In the genomic region with DNA sequence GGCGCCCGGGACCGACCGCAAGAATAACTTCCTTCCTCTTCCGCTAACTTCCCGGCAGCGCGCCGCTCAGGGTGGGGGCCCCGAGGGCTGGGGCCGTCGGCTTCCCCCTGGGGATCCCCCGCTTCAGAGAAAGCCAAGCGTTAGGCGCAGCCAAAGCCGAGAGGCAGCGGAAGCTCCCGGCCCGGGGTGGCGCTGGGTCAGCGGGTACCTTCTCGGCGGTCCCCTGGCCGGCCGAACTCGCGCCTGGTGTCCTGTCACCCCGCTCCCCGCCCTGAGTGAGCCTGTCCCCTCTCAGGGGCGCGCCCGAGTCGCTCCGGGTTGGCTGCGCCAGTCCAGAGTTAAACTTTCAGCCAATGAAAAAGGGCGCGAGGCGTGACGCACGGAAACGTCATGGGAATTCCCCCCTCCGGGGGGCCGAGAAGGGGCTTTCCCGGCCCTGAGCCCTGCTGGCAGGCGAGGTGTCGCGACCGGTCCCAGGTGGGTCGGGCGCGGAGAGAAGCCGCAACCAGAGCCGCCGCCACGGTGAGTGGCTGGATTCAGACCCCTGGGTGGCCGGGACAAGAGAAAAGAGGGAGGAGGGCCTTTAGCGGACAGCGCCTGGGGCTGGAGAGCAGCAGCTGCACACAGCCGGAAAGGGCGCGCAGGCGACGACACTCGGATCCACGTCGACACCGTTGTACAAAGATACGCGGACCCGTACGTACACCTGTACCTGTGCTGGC, we compare ENCODE assay signal across 1 cellular context.
TF ChIP-seq lines count a peak whose summit lies in the region.

No MANE protein-coding gene starts in this region.

TF ChIP-seq in HepG2, 621 proteins besides CTCF, POLR2A, EP300 and RAD21 (continued from another document and continues in another):
- TF ChIP-seq, protein P1, sequence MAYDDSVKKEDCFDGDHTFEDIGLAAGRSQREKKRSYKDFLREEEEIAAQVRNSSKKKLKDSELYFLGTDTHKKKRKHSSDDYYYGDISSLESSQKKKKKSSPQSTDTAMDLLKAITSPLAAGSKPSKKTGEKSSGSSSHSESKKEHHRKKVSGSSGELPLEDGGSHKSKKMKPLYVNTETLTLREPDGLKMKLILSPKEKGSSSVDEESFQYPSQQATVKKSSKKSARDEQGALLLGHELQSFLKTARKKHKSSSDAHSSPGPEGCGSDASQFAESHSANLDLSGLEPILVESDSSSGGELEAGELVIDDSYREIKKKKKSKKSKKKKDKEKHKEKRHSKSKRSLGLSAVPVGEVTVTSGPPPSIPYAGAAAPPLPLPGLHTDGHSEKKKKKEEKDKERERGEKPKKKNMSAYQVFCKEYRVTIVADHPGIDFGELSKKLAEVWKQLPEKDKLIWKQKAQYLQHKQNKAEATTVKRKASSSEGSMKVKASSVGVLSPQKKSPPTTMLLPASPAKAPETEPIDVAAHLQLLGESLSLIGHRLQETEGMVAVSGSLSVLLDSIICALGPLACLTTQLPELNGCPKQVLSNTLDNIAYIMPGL (CRISPR knock-in tag; IDR thresholded peaks at IDR 0.05; ENCODE audit: borderline replicate concordance in 1 of 2, low read depth in 1 of 2) = peak; percentile 86 to 88; a peak in 3 of 4 replicates
- TF ChIP-seq ZNF329 (CRISPR knock-in tag; IDR thresholded peaks at IDR 0.05; ENCODE audit: low read depth) (no peak), ATRX (CRISPR knock-in tag; IDR thresholded peaks at IDR 0.05; ENCODE audit: borderline replicate concordance) (no peak), THYN1 (CRISPR knock-in tag; IDR thresholded peaks at IDR 0.05; ENCODE audit: borderline replicate concordance, low read depth) (no peak), ZNF547 (CRISPR knock-in tag; IDR thresholded peaks at IDR 0.05) (no peak; the same call in 1 of the 2 replicates), TBX3 (IDR thresholded peaks at IDR 0.05; ENCODE audit: borderline replicate concordance) (peak; percentile 10; the same call in 1 of the 2 replicates), KDM5B (CRISPR knock-in tag; IDR thresholded peaks at IDR 0.05; ENCODE audit: borderline replicate concordance) (peak; percentile 64), ZNF44 (CRISPR knock-in tag; IDR thresholded peaks at IDR 0.05) (no peak), ZNF737 (CRISPR knock-in tag; IDR thresholded peaks at IDR 0.05; ENCODE audit: borderline replicate concordance) (no peak), BORCS8-MEF2B (CRISPR knock-in tag; IDR thresholded peaks at IDR 0.05) (no peak), SOX5 (CRISPR knock-in tag; IDR thresholded peaks at IDR 0.05; ENCODE audit: borderline replicate concordance) (no peak), MAF1 (CRISPR knock-in tag; IDR thresholded peaks at IDR 0.05; ENCODE audit: borderline replicate concordance) (peak; percentile 79; the same call in 1 of the 2 replicates), MED1 (CRISPR knock-in tag; IDR thresholded peaks at IDR 0.05) (peak; percentile 29), NFRKB (IDR thresholded peaks at IDR 0.05) (no peak), ZNF441 (CRISPR knock-in tag; IDR thresholded peaks at IDR 0.05; ENCODE audit: borderline replicate concordance) (peak; percentile 86; the same call in 1 of the 2 replicates), ZNF101 (CRISPR knock-in tag; IDR thresholded peaks at IDR 0.05; ENCODE audit: borderline replicate concordance, low read depth) (no peak), HIVEP1 (CRISPR knock-in tag; IDR thresholded peaks at IDR 0.05) (peak; percentile 100), ZNF619 (CRISPR knock-in tag; IDR thresholded peaks at IDR 0.05) (no peak; the same call in 1 of the 2 replicates), HNRNPL (IDR thresholded peaks at IDR 0.05; ENCODE audit: low read depth, low read length) (no peak), RFX3 (CRISPR knock-in tag; IDR thresholded peaks at IDR 0.05) (no peak), ZNF652 (CRISPR knock-in tag; IDR thresholded peaks at IDR 0.05; ENCODE audit: borderline replicate concordance, low read depth) (no peak)
- TF ChIP-seq, protein P2, sequence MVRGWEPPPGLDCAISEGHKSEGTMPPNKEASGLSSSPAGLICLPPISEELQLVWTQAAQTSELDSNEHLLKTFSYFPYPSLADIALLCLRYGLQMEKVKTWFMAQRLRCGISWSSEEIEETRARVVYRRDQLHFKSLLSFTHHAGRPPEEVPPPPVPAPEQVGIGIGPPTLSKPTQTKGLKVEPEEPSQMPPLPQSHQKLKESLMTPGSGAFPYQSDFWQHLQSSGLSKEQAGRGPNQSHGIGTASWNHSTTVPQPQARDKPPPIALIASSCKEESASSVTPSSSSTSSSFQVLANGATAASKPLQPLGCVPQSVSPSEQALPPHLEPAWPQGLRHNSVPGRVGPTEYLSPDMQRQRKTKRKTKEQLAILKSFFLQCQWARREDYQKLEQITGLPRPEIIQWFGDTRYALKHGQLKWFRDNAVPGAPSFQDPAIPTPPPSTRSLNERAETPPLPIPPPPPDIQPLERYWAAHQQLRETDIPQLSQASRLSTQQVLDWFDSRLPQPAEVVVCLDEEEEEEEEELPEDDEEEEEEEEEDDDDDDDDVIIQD (CRISPR knock-in tag; IDR thresholded peaks at IDR 0.05; ENCODE audit: low read depth) = no peak
- TF ChIP-seq, protein P3, sequence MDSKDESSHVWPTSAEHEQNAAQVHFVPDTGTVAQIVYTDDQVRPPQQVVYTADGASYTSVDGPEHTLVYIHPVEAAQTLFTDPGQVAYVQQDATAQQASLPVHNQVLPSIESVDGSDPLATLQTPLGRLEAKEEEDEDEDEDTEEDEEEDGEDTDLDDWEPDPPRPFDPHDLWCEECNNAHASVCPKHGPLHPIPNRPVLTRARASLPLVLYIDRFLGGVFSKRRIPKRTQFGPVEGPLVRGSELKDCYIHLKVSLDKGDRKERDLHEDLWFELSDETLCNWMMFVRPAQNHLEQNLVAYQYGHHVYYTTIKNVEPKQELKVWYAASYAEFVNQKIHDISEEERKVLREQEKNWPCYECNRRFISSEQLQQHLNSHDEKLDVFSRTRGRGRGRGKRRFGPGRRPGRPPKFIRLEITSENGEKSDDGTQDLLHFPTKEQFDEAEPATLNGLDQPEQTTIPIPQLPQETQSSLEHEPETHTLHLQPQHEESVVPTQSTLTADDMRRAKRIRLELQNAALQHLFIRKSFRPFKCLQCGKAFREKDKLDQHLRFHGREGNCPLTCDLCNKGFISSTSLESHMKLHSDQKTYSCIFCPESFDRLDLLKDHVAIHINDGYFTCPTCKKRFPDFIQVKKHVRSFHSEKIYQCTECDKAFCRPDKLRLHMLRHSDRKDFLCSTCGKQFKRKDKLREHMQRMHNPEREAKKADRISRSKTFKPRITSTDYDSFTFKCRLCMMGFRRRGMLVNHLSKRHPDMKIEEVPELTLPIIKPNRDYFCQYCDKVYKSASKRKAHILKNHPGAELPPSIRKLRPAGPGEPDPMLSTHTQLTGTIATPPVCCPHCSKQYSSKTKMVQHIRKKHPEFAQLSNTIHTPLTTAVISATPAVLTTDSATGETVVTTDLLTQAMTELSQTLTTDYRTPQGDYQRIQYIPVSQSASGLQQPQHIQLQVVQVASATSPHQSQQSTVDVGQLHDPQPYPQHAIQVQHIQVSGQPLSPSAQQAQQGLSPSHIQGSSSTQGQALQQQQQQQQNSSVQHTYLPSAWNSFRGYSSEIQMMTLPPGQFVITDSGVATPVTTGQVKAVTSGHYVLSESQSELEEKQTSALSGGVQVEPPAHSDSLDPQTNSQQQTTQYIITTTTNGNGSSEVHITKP (CRISPR knock-in tag; IDR thresholded peaks at IDR 0.05; ENCODE audit: low read depth) = peak; percentile 92
- TF ChIP-seq, protein P4, sequence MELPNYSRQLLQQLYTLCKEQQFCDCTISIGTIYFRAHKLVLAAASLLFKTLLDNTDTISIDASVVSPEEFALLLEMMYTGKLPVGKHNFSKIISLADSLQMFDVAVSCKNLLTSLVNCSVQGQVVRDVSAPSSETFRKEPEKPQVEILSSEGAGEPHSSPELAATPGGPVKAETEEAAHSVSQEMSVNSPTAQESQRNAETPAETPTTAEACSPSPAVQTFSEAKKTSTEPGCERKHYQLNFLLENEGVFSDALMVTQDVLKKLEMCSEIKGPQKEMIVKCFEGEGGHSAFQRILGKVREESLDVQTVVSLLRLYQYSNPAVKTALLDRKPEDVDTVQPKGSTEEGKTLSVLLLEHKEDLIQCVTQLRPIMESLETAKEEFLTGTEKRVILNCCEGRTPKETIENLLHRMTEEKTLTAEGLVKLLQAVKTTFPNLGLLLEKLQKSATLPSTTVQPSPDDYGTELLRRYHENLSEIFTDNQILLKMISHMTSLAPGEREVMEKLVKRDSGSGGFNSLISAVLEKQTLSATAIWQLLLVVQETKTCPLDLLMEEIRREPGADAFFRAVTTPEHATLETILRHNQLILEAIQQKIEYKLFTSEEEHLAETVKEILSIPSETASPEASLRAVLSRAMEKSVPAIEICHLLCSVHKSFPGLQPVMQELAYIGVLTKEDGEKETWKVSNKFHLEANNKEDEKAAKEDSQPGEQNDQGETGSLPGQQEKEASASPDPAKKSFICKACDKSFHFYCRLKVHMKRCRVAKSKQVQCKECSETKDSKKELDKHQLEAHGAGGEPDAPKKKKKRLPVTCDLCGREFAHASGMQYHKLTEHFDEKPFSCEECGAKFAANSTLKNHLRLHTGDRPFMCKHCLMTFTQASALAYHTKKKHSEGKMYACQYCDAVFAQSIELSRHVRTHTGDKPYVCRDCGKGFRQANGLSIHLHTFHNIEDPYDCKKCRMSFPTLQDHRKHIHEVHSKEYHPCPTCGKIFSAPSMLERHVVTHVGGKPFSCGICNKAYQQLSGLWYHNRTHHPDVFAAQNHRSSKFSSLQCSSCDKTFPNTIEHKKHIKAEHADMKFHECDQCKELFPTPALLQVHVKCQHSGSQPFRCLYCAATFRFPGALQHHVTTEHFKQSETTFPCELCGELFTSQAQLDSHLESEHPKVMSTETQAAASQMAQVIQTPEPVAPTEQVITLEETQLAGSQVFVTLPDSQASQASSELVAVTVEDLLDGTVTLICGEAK (IDR thresholded peaks at IDR 0.05) = no peak
- TF ChIP-seq, protein P4 (CRISPR knock-in tag; IDR thresholded peaks at IDR 0.05) = no peak
- TF ChIP-seq, protein P5, sequence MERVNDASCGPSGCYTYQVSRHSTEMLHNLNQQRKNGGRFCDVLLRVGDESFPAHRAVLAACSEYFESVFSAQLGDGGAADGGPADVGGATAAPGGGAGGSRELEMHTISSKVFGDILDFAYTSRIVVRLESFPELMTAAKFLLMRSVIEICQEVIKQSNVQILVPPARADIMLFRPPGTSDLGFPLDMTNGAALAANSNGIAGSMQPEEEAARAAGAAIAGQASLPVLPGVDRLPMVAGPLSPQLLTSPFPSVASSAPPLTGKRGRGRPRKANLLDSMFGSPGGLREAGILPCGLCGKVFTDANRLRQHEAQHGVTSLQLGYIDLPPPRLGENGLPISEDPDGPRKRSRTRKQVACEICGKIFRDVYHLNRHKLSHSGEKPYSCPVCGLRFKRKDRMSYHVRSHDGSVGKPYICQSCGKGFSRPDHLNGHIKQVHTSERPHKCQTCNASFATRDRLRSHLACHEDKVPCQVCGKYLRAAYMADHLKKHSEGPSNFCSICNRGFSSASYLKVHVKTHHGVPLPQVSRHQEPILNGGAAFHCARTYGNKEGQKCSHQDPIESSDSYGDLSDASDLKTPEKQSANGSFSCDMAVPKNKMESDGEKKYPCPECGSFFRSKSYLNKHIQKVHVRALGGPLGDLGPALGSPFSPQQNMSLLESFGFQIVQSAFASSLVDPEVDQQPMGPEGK (CRISPR knock-in tag; IDR thresholded peaks at IDR 0.05) = peak; percentile 99
